In the genomic region with DNA sequence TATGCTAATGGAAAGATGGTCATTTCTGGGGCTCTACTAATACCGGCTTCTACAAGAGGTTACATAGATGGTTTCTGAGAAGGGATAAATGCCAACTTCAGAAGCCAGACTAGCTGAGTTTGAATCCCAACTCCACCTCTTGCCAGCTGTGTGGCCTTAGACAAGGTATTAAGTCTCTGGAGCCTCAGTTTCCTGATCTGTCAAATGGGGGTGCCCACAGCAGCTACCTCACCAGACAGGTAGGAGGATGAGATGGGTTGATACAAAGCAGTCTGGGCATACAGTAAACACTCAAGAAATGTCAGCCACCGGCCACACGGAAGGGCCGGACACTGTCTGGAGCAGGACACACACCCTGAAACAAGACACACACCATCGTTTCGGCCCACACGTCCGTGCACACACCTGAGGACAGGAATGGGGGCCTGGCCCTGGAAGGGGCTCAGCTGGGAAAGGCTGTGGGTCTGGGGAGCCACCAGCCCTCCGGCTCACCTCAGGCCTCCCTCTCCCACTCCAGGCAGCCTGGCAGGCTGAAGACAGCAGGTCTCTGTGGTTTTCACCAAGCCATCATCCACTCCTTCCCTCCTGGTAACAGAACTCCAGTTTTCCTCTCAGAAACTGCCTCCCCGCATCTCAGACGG, we compare ENCODE assay signal across 2 cellular contexts.
TF ChIP-seq lines count a peak whose summit lies in the region.

No MANE protein-coding gene starts in this region.

TF ChIP-seq in GM23338, 12 proteins besides CTCF, POLR2A, EP300 and RAD21 (continues in another document):
- TF ChIP-seq NANOG (IDR thresholded peaks at IDR 0.05; ENCODE audit: borderline replicate concordance) (no peak), ZNF114 (CRISPR knock-in tag; IDR thresholded peaks at IDR 0.05) (no peak), ZNF331 (CRISPR knock-in tag; IDR thresholded peaks at IDR 0.05; ENCODE audit: low read depth) (no peak), JUNB (IDR thresholded peaks at IDR 0.05; ENCODE audit: unreplicated experiment) (no peak), CREB1 (CRISPR knock-in tag; IDR thresholded peaks at IDR 0.05; ENCODE audit: low read depth) (no peak), POLR2AphosphoS5 (IDR thresholded peaks at IDR 0.05; ENCODE audit: low read depth) (no peak), EZH2 (IDR thresholded peaks at IDR 0.05; ENCODE audit: low read depth, unreplicated experiment) (no peak), EZH2phosphoT487 (IDR thresholded peaks at IDR 0.05; ENCODE audit: unreplicated experiment) (no peak), STAT1 (IDR thresholded peaks at IDR 0.05; ENCODE audit: unreplicated experiment) (no peak)
- TF ChIP-seq, protein P1, sequence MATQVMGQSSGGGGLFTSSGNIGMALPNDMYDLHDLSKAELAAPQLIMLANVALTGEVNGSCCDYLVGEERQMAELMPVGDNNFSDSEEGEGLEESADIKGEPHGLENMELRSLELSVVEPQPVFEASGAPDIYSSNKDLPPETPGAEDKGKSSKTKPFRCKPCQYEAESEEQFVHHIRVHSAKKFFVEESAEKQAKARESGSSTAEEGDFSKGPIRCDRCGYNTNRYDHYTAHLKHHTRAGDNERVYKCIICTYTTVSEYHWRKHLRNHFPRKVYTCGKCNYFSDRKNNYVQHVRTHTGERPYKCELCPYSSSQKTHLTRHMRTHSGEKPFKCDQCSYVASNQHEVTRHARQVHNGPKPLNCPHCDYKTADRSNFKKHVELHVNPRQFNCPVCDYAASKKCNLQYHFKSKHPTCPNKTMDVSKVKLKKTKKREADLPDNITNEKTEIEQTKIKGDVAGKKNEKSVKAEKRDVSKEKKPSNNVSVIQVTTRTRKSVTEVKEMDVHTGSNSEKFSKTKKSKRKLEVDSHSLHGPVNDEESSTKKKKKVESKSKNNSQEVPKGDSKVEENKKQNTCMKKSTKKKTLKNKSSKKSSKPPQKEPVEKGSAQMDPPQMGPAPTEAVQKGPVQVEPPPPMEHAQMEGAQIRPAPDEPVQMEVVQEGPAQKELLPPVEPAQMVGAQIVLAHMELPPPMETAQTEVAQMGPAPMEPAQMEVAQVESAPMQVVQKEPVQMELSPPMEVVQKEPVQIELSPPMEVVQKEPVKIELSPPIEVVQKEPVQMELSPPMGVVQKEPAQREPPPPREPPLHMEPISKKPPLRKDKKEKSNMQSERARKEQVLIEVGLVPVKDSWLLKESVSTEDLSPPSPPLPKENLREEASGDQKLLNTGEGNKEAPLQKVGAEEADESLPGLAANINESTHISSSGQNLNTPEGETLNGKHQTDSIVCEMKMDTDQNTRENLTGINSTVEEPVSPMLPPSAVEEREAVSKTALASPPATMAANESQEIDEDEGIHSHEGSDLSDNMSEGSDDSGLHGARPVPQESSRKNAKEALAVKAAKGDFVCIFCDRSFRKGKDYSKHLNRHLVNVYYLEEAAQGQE (IDR thresholded peaks at IDR 0.05; ENCODE audit: unreplicated experiment) = no peak
- TF ChIP-seq, protein P2, sequence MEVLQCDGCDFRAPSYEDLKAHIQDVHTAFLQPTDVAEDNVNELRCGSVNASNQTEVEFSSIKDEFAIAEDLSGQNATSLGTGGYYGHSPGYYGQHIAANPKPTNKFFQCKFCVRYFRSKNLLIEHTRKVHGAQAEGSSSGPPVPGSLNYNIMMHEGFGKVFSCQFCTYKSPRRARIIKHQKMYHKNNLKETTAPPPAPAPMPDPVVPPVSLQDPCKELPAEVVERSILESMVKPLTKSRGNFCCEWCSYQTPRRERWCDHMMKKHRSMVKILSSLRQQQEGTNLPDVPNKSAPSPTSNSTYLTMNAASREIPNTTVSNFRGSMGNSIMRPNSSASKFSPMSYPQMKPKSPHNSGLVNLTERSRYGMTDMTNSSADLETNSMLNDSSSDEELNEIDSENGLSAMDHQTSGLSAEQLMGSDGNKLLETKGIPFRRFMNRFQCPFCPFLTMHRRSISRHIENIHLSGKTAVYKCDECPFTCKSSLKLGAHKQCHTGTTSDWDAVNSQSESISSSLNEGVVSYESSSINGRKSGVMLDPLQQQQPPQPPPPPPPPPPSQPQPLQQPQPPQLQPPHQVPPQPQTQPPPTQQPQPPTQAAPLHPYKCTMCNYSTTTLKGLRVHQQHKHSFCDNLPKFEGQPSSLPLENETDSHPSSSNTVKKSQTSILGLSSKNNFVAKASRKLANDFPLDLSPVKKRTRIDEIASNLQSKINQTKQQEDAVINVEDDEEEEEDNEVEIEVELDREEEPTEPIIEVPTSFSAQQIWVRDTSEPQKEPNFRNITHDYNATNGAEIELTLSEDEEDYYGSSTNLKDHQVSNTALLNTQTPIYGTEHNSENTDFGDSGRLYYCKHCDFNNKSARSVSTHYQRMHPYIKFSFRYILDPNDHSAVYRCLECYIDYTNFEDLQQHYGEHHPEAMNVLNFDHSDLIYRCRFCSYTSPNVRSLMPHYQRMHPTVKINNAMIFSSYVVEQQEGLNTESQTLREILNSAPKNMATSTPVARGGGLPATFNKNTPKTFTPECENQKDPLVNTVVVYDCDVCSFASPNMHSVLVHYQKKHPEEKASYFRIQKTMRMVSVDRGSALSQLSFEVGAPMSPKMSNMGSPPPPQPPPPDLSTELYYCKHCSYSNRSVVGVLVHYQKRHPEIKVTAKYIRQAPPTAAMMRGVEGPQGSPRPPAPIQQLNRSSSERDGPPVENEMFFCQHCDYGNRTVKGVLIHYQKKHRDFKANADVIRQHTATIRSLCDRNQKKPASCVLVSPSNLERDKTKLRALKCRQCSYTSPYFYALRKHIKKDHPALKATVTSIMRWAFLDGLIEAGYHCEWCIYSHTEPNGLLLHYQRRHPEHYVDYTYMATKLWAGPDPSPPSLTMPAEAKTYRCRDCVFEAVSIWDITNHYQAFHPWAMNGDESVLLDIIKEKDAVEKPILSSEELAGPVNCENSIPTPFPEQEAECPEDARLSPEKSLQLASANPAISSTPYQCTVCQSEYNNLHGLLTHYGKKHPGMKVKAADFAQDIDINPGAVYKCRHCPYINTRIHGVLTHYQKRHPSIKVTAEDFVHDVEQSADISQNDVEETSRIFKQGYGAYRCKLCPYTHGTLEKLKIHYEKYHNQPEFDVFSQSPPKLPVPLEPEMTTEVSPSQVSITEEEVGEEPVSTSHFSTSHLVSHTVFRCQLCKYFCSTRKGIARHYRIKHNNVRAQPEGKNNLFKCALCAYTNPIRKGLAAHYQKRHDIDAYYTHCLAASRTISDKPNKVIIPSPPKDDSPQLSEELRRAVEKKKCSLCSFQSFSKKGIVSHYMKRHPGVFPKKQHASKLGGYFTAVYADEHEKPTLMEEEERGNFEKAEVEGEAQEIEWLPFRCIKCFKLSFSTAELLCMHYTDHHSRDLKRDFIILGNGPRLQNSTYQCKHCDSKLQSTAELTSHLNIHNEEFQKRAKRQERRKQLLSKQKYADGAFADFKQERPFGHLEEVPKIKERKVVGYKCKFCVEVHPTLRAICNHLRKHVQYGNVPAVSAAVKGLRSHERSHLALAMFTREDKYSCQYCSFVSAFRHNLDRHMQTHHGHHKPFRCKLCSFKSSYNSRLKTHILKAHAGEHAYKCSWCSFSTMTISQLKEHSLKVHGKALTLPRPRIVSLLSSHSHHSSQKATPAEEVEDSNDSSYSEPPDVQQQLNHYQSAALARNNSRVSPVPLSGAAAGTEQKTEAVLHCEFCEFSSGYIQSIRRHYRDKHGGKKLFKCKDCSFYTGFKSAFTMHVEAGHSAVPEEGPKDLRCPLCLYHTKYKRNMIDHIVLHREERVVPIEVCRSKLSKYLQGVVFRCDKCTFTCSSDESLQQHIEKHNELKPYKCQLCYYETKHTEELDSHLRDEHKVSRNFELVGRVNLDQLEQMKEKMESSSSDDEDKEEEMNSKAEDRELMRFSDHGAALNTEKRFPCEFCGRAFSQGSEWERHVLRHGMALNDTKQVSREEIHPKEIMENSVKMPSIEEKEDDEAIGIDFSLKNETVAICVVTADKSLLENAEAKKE (CRISPR knock-in tag; IDR thresholded peaks at IDR 0.05) = no peak

TF ChIP-seq in K562, 482 proteins besides CTCF, POLR2A, EP300 and RAD21:
- TF ChIP-seq RBM25 (IDR thresholded peaks at IDR 0.05; ENCODE audit: low read depth, low read length, severe bottlenecking) = peak; percentile 57
- 0 out of 2 replicates have a peak, but pooled peaks have one; percentile 17 for TF ChIP-seq POLR2G (IDR thresholded peaks at IDR 0.05; ENCODE audit: low read depth, low read length)
- TF ChIP-seq, protein P3, sequence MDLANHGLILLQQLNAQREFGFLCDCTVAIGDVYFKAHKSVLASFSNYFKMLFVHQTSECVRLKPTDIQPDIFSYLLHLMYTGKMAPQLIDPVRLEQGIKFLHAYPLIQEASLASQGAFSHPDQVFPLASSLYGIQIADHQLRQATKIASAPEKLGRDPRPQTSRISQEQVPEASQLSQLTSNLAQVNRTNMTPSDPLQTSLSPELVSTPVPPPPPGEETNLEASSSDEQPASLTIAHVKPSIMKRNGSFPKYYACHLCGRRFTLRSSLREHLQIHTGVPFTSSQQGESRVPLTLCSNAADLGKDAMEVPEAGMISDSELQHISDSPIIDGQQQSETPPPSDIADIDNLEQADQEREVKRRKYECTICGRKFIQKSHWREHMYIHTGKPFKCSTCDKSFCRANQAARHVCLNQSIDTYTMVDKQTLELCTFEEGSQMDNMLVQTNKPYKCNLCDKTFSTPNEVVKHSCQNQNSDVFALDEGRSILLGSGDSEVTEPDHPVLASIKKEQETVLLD (IDR thresholded peaks at IDR 0.05) = no peak
- peak; percentile 30; the same call in 1 of the 2 replicates for TF ChIP-seq RBFOX2 (IDR thresholded peaks at IDR 0.05; ENCODE audit: low read depth, low read length)
